ENCODE assay signal across 21 cellular contexts in genomic region chr10:33241351-33241750, GRCh38.
A peak's percentile ranks its signal among the peaks of the same experiment; 100 is the strongest.
DNase-seq lines count a peak whose midpoint lies in the region; ATAC-seq and TF ChIP-seq lines count a peak whose summit lies in the region.
"Had no signal": no experiment of that assay in that cellular context is flagged by ENCODE, and none has a peak within 500 bp of the region (broad histone marks: within the 10 kb centered on the region; RNA-seq: fewer than 3 reads in every experiment).

No MANE protein-coding gene starts in this region.

- H3K79me2 ChIP-seq in smooth muscle cell (ENCODE audit: low read depth) = peaks cover 7% of the 10 kb centered on the region

- WGBS in heart right ventricle, 2 donors = 35 to 45% methylated on average over 4 of the region's 4 CpGs
- WGBS in heart left ventricle, 4 donors = 34 to 54% (median 40%) methylated on average over 4 of the region's 4 CpGs
- 85% methylated on average over 4 of the region's 4 CpGs for WGBS in smooth muscle cell (ENCODE audit: low lambda C conversion rate)

- ATAC-seq in heart right ventricle (peak in 2 of 8 donors; percentile 11 to 14), heart left ventricle (no peak), Panc1 (no peak), HG03039 (IDR thresholded peaks at IDR 0.05; ENCODE audit: unreplicated experiment) (no peak)

- no peak overlapping the region for H3K4me2 ChIP-seq in smooth muscle cell

- in situ Hi-C loops in Panc1 (cut with HindIII; ENCODE audit: low pct_unique_long_range_greater_than_20kb, low sequenced_read_pairs) = no loop called here

- no TSS peak for BruUV-seq in Panc1 (replicated peaks; lab: Mats Ljungman, UMichigan)

- no peaks in the 10 kb centered on the region for H3K27me3 ChIP-seq in heart right ventricle
- H3K27me3 ChIP-seq in heart left ventricle = no peaks in the 10 kb centered on the region
- no peaks in the 10 kb centered on the region for H3K27me3 ChIP-seq in Panc1 (ENCODE audit: control insufficient read depth, insufficient read depth, low read length)
- no peaks in the 10 kb centered on the region for H3K27me3 ChIP-seq in smooth muscle cell (ENCODE audit: low read depth)
- H3K27me3 ChIP-seq: neutrophil had no signal

- H3K36me3 ChIP-seq in heart right ventricle (peaks cover 0 to 90% (median 11%) of the 10 kb centered on the region in 9 donors), heart left ventricle (peaks cover 0 to 89% (median 53%) of the 10 kb centered on the region in 9 donors), Panc1 (ENCODE audit: control insufficient read depth, insufficient read depth, low read length) (peaks cover 6% of the 10 kb centered on the region; the same call in 1 of the 2 replicates), smooth muscle cell (ENCODE audit: low read depth) (no peaks in the 10 kb centered on the region)
- H3K36me3 ChIP-seq: neutrophil had no signal

- CTCF ChIA-PET in Panc1 (lab: Charles Lee) = no interaction called here

- H3K4me3 Mint-ChIP-seq in glutamatergic neuron (ENCODE audit: unreplicated experiment) = no peak overlapping the region
- H3K4me3 Mint-ChIP-seq: CD8-positive, alpha-beta memory T cell had no signal

- no peak for TF ChIP-seq CTCF in heart right ventricle (IDR thresholded peaks at IDR 0.05)
- no peak for TF ChIP-seq CTCF in heart left ventricle (IDR thresholded peaks at IDR 0.05)
- no peak for TF ChIP-seq CTCF in Panc1 (IDR thresholded peaks at IDR 0.05)
- no peak for TF ChIP-seq CTCF in glutamatergic neuron (IDR thresholded peaks at IDR 0.05; ENCODE audit: partially characterized antibody, unreplicated experiment)
- TF ChIP-seq CTCF in smooth muscle cell (IDR thresholded peaks at IDR 0.05; ENCODE audit: borderline replicate concordance, insufficient read depth, poor library complexity, severe bottlenecking) = no peak

- no peak for DNase-seq in heart right ventricle
- no peak for DNase-seq in heart left ventricle
- DNase-seq in Panc1 (ENCODE audit: low read depth, low spot score) = no peak
- DNase-seq in glutamatergic neuron = no peak
- no peak for DNase-seq in smooth muscle cell (lab: John Stamatoyannopoulos, UW; ENCODE audit: unreplicated experiment)
- DNase-seq in RKO (ENCODE audit: low spot score) = no peak
- DNase-seq in foreskin melanocyte = no peak
- DNase-seq: activated CD4-positive, alpha-beta T cell treated with anti-CD3 and anti-CD28 coated beads, Interleukin-2, amount 50 U/mL, for 1 hour; activated CD8-positive, alpha-beta memory T cell treated with anti-CD3 and anti-CD28 coated beads, Interleukin-2, amount 50 U/mL, for 48 hours; activated gamma-delta T cell; aorta; CD8-positive, alpha-beta memory T cell; DND-41; kidney glomerular epithelial cell; NCI-H526 treated with DMSO at 0.1 percent for 48 hours; SHP77 treated with DMSO at 0.1 percent for 48 hours; stimulated activated CD4-positive, alpha-beta T cell treated with anti-CD3 and anti-CD28 coated beads, Interleukin-15, amount 100 ng/mL, for 24 hours; T-helper 2 cell had no signal

- H3F3A ChIP-seq in smooth muscle cell (ENCODE audit: low read depth) = peaks cover 35% of the 10 kb centered on the region

- intact Hi-C loops in heart right ventricle (cut with DNase I) (no loop called here), heart left ventricle (cut with DNase I) (loop anchor here in 1 of 10 donors (10.0 kb wide), 1 partner anchor 47 kb away; no protein-coding TSS in a partner anchor), Panc1 (cut with micrococcal nuclease; ENCODE audit: unreplicated experiment) (no loop called here)

- no peaks in the 10 kb centered on the region for H3K36me3 Mint-ChIP-seq in glutamatergic neuron (ENCODE audit: unreplicated experiment)

- no peaks in the 10 kb centered on the region for H3K9me3 ChIP-seq in heart right ventricle
- H3K9me3 ChIP-seq in heart left ventricle = no peaks in the 10 kb centered on the region
- no peaks in the 10 kb centered on the region for H3K9me3 ChIP-seq in Panc1 (ENCODE audit: control insufficient read depth, insufficient read depth, low read depth, low read length)
- no peaks in the 10 kb centered on the region for H3K9me3 ChIP-seq in smooth muscle cell (replicated peaks; ENCODE audit: low read depth)
- H3K9me3 ChIP-seq: neutrophil had no signal

- no peaks in the 10 kb centered on the region for H4K20me1 ChIP-seq in smooth muscle cell (ENCODE audit: low read depth)

- H3K4me1 ChIP-seq in heart right ventricle (peaks cover 4 to 85% (median 53%) of the 10 kb centered on the region in 9 donors), heart left ventricle (peaks cover 0 to 64% (median 38%) of the 10 kb centered on the region in 12 donors), Panc1 (ENCODE audit: control insufficient read depth, insufficient read depth, low read length) (peaks cover 79% of the 10 kb centered on the region), smooth muscle cell (ENCODE audit: low read depth) (peaks cover 6% of the 10 kb centered on the region)

- TF ChIP-seq POLR2A in heart left ventricle (IDR thresholded peaks at IDR 0.05) = no peak

- no peak overlapping the region for H3K4me3 ChIP-seq in heart right ventricle
- no peak overlapping the region for H3K4me3 ChIP-seq in heart left ventricle
- no peak overlapping the region for H3K4me3 ChIP-seq in Panc1 (ENCODE audit: low read depth in 2 of 2, low read length in 2 of 2)
- no peak overlapping the region for H3K4me3 ChIP-seq in smooth muscle cell

- H2AFZ ChIP-seq in smooth muscle cell (ENCODE audit: low read depth) = no peak overlapping the region

- H3K27ac ChIP-seq in heart right ventricle = peak overlapping the region in 6 of 10 donors; percentile 6 to 60 (median 37)
- peak overlapping the region in 5 of 12 donors; percentile 6 to 33 (median 9) for H3K27ac ChIP-seq in heart left ventricle
- H3K27ac ChIP-seq in Panc1 (ENCODE audit: low read length) = peak overlapping the region; percentile 96
- H3K27ac ChIP-seq in smooth muscle cell (ENCODE audit: low read depth) = peak overlapping the region; percentile 95
- H3K27ac ChIP-seq: neutrophil, VCaP had no signal

- POLR2A ChIA-PET in Panc1 (lab: Charles Lee) = no interaction called here

- peaks cover 30% of the 10 kb centered on the region for H3K4me1 Mint-ChIP-seq in glutamatergic neuron (ENCODE audit: low read depth, unreplicated experiment)
- H3K4me1 Mint-ChIP-seq: CD8-positive, alpha-beta memory T cell had no signal

- no peak overlapping the region for H3K9ac ChIP-seq in smooth muscle cell (ENCODE audit: low read depth)

- peak overlapping the region; percentile 34 for H3K27ac Mint-ChIP-seq in glutamatergic neuron (ENCODE audit: unreplicated experiment)
- H3K27ac Mint-ChIP-seq: CD8-positive, alpha-beta memory T cell had no signal

- peaks cover under 1% of the 10 kb centered on the region for H3K27me3 Mint-ChIP-seq in glutamatergic neuron (ENCODE audit: unreplicated experiment)

- no peaks in the 10 kb centered on the region for H3K9me3 Mint-ChIP-seq in glutamatergic neuron (ENCODE audit: unreplicated experiment)
- H3K9me3 Mint-ChIP-seq: CD8-positive, alpha-beta memory T cell had no signal
